ENCODE assay signal across 1 cellular context in genomic region chr9:124800306-124801259, GRCh38.
TF ChIP-seq lines count a peak whose summit lies in the region.

No MANE protein-coding gene starts in this region.

TF ChIP-seq in WTC11, 78 proteins besides CTCF, POLR2A, EP300 and RAD21 (continued from another document):
- no peak for TF ChIP-seq CDX4 (CRISPR knock-in tag; IDR thresholded peaks at IDR 0.05; ENCODE audit: borderline replicate concordance)
- no peak for TF ChIP-seq ZBTB21 (CRISPR knock-in tag; IDR thresholded peaks at IDR 0.05; ENCODE audit: borderline replicate concordance)
- no peak for TF ChIP-seq TP53 (CRISPR knock-in tag; IDR thresholded peaks at IDR 0.05)
- no peak for TF ChIP-seq FOXP4 (CRISPR knock-in tag; IDR thresholded peaks at IDR 0.05)
- TF ChIP-seq MLX (CRISPR knock-in tag; IDR thresholded peaks at IDR 0.05), result no peak
- TF ChIP-seq ZNF263 (CRISPR knock-in tag; IDR thresholded peaks at IDR 0.05; ENCODE audit: low read depth), result no peak
- TF ChIP-seq GRHL2 (CRISPR knock-in tag; IDR thresholded peaks at IDR 0.05; ENCODE audit: insufficient replicate concordance, severe bottlenecking), result no peak
- no peak for TF ChIP-seq JUN (CRISPR knock-in tag; IDR thresholded peaks at IDR 0.05)
- no peak for TF ChIP-seq ZNF396 (CRISPR knock-in tag; IDR thresholded peaks at IDR 0.05; ENCODE audit: borderline replicate concordance)
- TF ChIP-seq E2F5 (CRISPR knock-in tag; IDR thresholded peaks at IDR 0.05), result no peak
